22 cellular contexts compared by ENCODE assay signal in genomic region chr20:46190796-46191540, GRCh38.
DNase-seq lines count a peak whose midpoint lies in the region; ATAC-seq, FAIRE-seq and TF ChIP-seq lines count a peak whose summit lies in the region.
"Had no signal": no experiment of that assay in that cellular context is flagged by ENCODE, and none has a peak within 500 bp of the region (broad histone marks: within the 10 kb centered on the region; RNA-seq: fewer than 3 reads in every experiment).

No MANE protein-coding gene starts in this region.

- no peak for TF ChIP-seq RAD21 in K562 (CRISPR knock-in tag; conservative IDR thresholded peaks at IDR 0.05 in 1 of 2, IDR thresholded peaks at IDR 0.05 in 1 of 2)

- H3K27ac ChIP-seq in K562 (ENCODE audit: extremely low read depth, low read depth, low read length) (no peak overlapping the region), heart left ventricle (no peak overlapping the region)
- H3K27ac ChIP-seq: 22Rv1 had no signal

- intact Hi-C loops in K562 (cut with micrococcal nuclease), result no loop called here
- intact Hi-C loops in heart left ventricle (cut with DNase I), result no loop called here

- CTCF ChIA-PET in K562 (lab: Yijun Ruan, JAX; ENCODE audit: low intra/inter-chr PET ratio), result no interaction called here

- H3K9me1 ChIP-seq in K562 (ENCODE audit: control insufficient read depth, insufficient read depth, low read length), result no peaks in the 10 kb centered on the region

- peaks cover 11% of the 10 kb centered on the region; the same call in 1 of the 2 replicates for H4K20me1 ChIP-seq in K562 (replicated peaks; ENCODE audit: control insufficient read depth, insufficient read depth, low read length)

- WGBS in K562 (ENCODE audit: insufficient coverage, low coverage, missing lambda C conversion rate), result 0% methylated on average over 8 of the region's 8 CpGs
- WGBS in heart left ventricle, 4 donors, result 66 to 72% (median 67%) methylated on average over 8 of the region's 8 CpGs

- H3K4me1 ChIP-seq in K562 (replicated peaks in 1 of 2; ENCODE audit: control insufficient read depth in 2 of 2, insufficient read depth in 2 of 2, low read length in 2 of 2) (peaks cover 0 to 2% of the 10 kb centered on the region in 2 experiments; a peak in 1 of 5 replicates), heart left ventricle (no peaks in the 10 kb centered on the region)

- FAIRE-seq in K562 (lab: Jason Lieb, UNC), result no peak
- FAIRE-seq: G401.6 had no signal

- H3K27me3 ChIP-seq in K562 (ENCODE audit: control insufficient read depth in 2 of 2, insufficient read depth in 2 of 2, low read length in 2 of 2) (peaks cover 5 to 13% of the 10 kb centered on the region in 2 experiments; a peak in 4 of 5 replicates), heart left ventricle (peaks cover 0 to 20% (median 0%) of the 10 kb centered on the region in 9 donors)

- TF ChIP-seq EP300 in K562 (IDR thresholded peaks at IDR 0.05; ENCODE audit: low read length), result no peak

- no peak overlapping the region for H3K4me2 ChIP-seq in K562 (ENCODE audit: insufficient read depth, low read length)
- H3K4me2 ChIP-seq: GM23338 had no signal

- in situ Hi-C loops in K562 (cut with MboI), result no loop called here

- ATAC-seq in K562, result no peak
- ATAC-seq in HG02870 (IDR thresholded peaks at IDR 0.05; ENCODE audit: unreplicated experiment), result no peak
- ATAC-seq in heart left ventricle, result no peak
- ATAC-seq: GM23338, HCT116, Panc1, Right ventricle myocardium inferior had no signal

- H2AFZ ChIP-seq in K562 (ENCODE audit: low read depth, low read length), result no peak overlapping the region
- H2AFZ ChIP-seq: GM23338 had no signal

- H3K4me3 ChIP-seq in K562, result no peak overlapping the region
- no peak overlapping the region for H3K4me3 ChIP-seq in heart left ventricle
- H3K4me3 ChIP-seq: GM23338 had no signal

- peak; percentile 72 for DNase-seq in DMS 273 (lab: John Stamatoyannopoulos, UW; ENCODE audit: unreplicated experiment)
- DNase-seq in DMS 273 treated with DMSO at 0.1 percent for 48 hours (lab: John Stamatoyannopoulos, UW), result no peak
- DNase-seq in NOMO-1 treated with DMSO at 0.1 percent for 48 hours (lab: John Stamatoyannopoulos, UW; ENCODE audit: unreplicated experiment), result peak; percentile 62
- no peak for DNase-seq in K562 (ENCODE audit: extremely low read depth in 1 of 4, low spot score in 3 of 4)
- no peak for DNase-seq in SHP77 treated with DMSO at 0.1 percent for 48 hours (lab: John Stamatoyannopoulos, UW)
- no peak for DNase-seq in stimulated activated CD4-positive, alpha-beta T cell treated with anti-CD3 and anti-CD28 coated beads, Interleukin-15, amount 100 ng/mL, for 24 hours
- no peak for DNase-seq in heart left ventricle
- DNase-seq: KBM-7, NCI-H1092, NCI-H1436 treated with DMSO at 0.1 percent for 48 hours, NCI-H2029, NCI-H446, NCI-H526 treated with DMSO at 0.1 percent for 48 hours, SW 1271, T-helper 2 cell had no signal

- H3K9ac ChIP-seq in K562 (ENCODE audit: insufficient read depth in 1 of 2, low read depth in 2 of 2, low read length in 2 of 2), result no peak overlapping the region

- no peaks in the 10 kb centered on the region for H3K9me3 ChIP-seq in K562 (replicated peaks; ENCODE audit: control insufficient read depth, insufficient read depth, low read depth, low read length)
- H3K9me3 ChIP-seq in heart left ventricle, result no peaks in the 10 kb centered on the region

- TF ChIP-seq CTCF in K562 (IDR thresholded peaks at IDR 0.05 in 2 of 3, conservative IDR thresholded peaks at IDR 0.05 in 1 of 3; ENCODE audit: insufficient read depth in 2 of 3, low read depth in 1 of 3, low read length in 3 of 3), result no peak
- no peak for TF ChIP-seq CTCF in heart left ventricle (IDR thresholded peaks at IDR 0.05)

- BruUV-seq in K562 (replicated peaks; lab: Mats Ljungman, UMichigan), result no TSS peak

- TF ChIP-seq POLR2A in K562 (conservative IDR thresholded peaks at IDR 0.05) (no peak), heart left ventricle (IDR thresholded peaks at IDR 0.05) (no peak)

- POLR2A ChIA-PET in K562 (lab: Yijun Ruan, JAX), result interaction anchor here (0.7 kb wide), 1 partner anchor 16 kb away, joined by 5 read pairs; no protein-coding TSS in a partner anchor

- H3K36me3 ChIP-seq in K562 (ENCODE audit: control insufficient read depth, insufficient read depth, low read length), result no peaks in the 10 kb centered on the region
- H3K36me3 ChIP-seq in heart left ventricle, result no peaks in the 10 kb centered on the region

- H3K79me2 ChIP-seq in K562 (ENCODE audit: control insufficient read depth, insufficient read depth, low read length), result no peaks in the 10 kb centered on the region

TF ChIP-seq in K562, 482 proteins besides CTCF, POLR2A, EP300 and RAD21:
- TF ChIP-seq ZNF778 (CRISPR knock-in tag; IDR thresholded peaks at IDR 0.05) (no peak), HNRNPLL (IDR thresholded peaks at IDR 0.05; ENCODE audit: low read depth, low read length, poor library complexity, severe bottlenecking) (no peak), RBM25 (IDR thresholded peaks at IDR 0.05; ENCODE audit: low read depth, low read length, severe bottlenecking) (peak; percentile 59), ESRRA (IDR thresholded peaks at IDR 0.05; ENCODE audit: borderline replicate concordance, low read depth) (no peak), ATF7 (IDR thresholded peaks at IDR 0.05) (no peak), HDAC1 (IDR thresholded peaks at IDR 0.05) (no peak), TGIF2 (CRISPR knock-in tag; IDR thresholded peaks at IDR 0.05) (no peak)

Comparison
In these comparisons a context has a peak if more than half of its experiments do, and no peak if none do; other contexts are left out.
1. DNase-seq: peak in DMS 273 (single experiment) and NOMO-1 treated with DMSO at 0.1 percent for 48 hours (single experiment); none in DMS 273 treated with DMSO at 0.1 percent for 48 hours (single experiment), K562 (0 of 4), SHP77 treated with DMSO at 0.1 percent for 48 hours (single experiment), stimulated activated CD4-positive, alpha-beta T cell treated with anti-CD3 and anti-CD28 coated beads, Interleukin-15, amount 100 ng/mL, for 24 hours (single experiment) and heart left ventricle (0 of 5).